8 cellular contexts compared by ENCODE assay signal in genomic region chr1:37475380-37476086, GRCh38. TPM values are rescaled to one million over a fixed set of nuclear protein-coding genes. Genes with fewer than 3 reads are reported as not detected.
DNase-seq lines count a peak whose midpoint lies in the region; ATAC-seq and TF ChIP-seq lines count a peak whose summit lies in the region.

No MANE protein-coding gene starts in this region.

- H3K9ac ChIP-seq in PC-3 (ENCODE audit: low read length): peak overlapping the region; percentile 89

- peak overlapping the region; percentile 78 to 86 (median 85) for H3K4me3 Mint-ChIP-seq in nephron

- H3K36me3 ChIP-seq in PC-3 (ENCODE audit: low read depth, low read length): peaks cover 21% of the 10 kb centered on the region
- no peaks in the 10 kb centered on the region for H3K36me3 ChIP-seq in ectodermal cell (ENCODE audit: control insufficient read depth, insufficient read depth, low read length)

- H3K27ac ChIP-seq in PC-3 (ENCODE audit: low read length) (peak overlapping the region; percentile 97), ectodermal cell (ENCODE audit: insufficient read depth, low read depth, low read length, poor library complexity, severe bottlenecking) (no peak overlapping the region)

- 92 to 93% methylated on average over 24 of the region's 24 CpGs for whole genome bisulfite sequencing in ectodermal cell, 2 experiments

- no peak overlapping the region for H2AFZ ChIP-seq in PC-3 (ENCODE audit: low read length)

- intact Hi-C loops in PC-3 (cut with micrococcal nuclease): loop anchor here (5.0 kb wide), 1 partner anchor 62 kb away; no protein-coding TSS in a partner anchor

- peak; percentile 66 for DNase-seq in COLO668 (lab: John Stamatoyannopoulos, UW; ENCODE audit: unreplicated experiment)
- DNase-seq in PC-3: peak; percentile 35
- DNase-seq in NCI-H1105 treated with DMSO at 0.1 percent for 48 hours (lab: John Stamatoyannopoulos, UW): no peak
- DNase-seq in activated CD4-positive, CD25-positive, alpha-beta regulatory T cell (lab: John Stamatoyannopoulos, UW): no peak
- DNase-seq in DMS 273 treated with DMSO at 0.1 percent for 48 hours (lab: John Stamatoyannopoulos, UW): no peak

- no peak overlapping the region for H3K27ac Mint-ChIP-seq in nephron

- H3K4me3 ChIP-seq in PC-3 (ENCODE audit: low read length) (peak overlapping the region; percentile 71), ectodermal cell (ENCODE audit: insufficient read depth, low read depth, low read length) (peak overlapping the region; percentile 52)

- H3K9me3 ChIP-seq in PC-3 (ENCODE audit: low read length) (no peaks in the 10 kb centered on the region), ectodermal cell (ENCODE audit: control insufficient read depth, low read length) (no peaks in the 10 kb centered on the region)

- no TSS peak for BruUV-seq in PC-3 (replicated peaks; lab: Mats Ljungman, UMichigan)

- H3K79me2 ChIP-seq in PC-3 (ENCODE audit: low read length): peaks cover 79% of the 10 kb centered on the region

- peaks cover 44% of the 10 kb centered on the region for H3K4me1 Mint-ChIP-seq in nephron

- ATAC-seq in PC-3 (no peak), HG02763 (IDR thresholded peaks at IDR 0.05; ENCODE audit: unreplicated experiment) (no peak)

- H3K9me3 Mint-ChIP-seq in nephron: no peaks in the 10 kb centered on the region

- H4K20me1 ChIP-seq in PC-3 (ENCODE audit: low read length): peaks cover 16% of the 10 kb centered on the region

- H3K27me3 ChIP-seq in PC-3 (ENCODE audit: low read length): no peaks in the 10 kb centered on the region
- peaks cover 38% of the 10 kb centered on the region for H3K27me3 ChIP-seq in ectodermal cell (ENCODE audit: control insufficient read depth, insufficient read depth, low read length, poor library complexity, severe bottlenecking)

- no peak for TF ChIP-seq CTCF in PC-3 (conservative IDR thresholded peaks at IDR 0.05; ENCODE audit: low read depth, low read length)
- TF ChIP-seq CTCF in nephron (IDR thresholded peaks at IDR 0.05; ENCODE audit: unreplicated experiment in 3 of 3): no peak

- H3K9me2 ChIP-seq in PC-3 (replicated peaks; ENCODE audit: low read length): no peaks in the 10 kb centered on the region

- H3K27me3 Mint-ChIP-seq in nephron (ENCODE audit: low read depth): peaks cover 31% of the 10 kb centered on the region

- CTCF ChIA-PET in PC-3 (lab: Charles Lee): interaction anchor here (0.6 kb wide), 1 partner anchor 90 kb away, joined by 4 read pairs; no protein-coding TSS in a partner anchor

- no peaks in the 10 kb centered on the region for H3K36me3 Mint-ChIP-seq in nephron (ENCODE audit: low read depth)

- POLR2A ChIA-PET in PC-3 (lab: Charles Lee; ENCODE audit: unreplicated experiment): interaction anchor here (0.6 to 1.9 kb wide), 4 partner anchors 20 to 1089 kb away, joined by 3 to 12 read pairs (median 4); no protein-coding TSS in a partner anchor

- H3F3A ChIP-seq in PC-3 (ENCODE audit: low read length, unreplicated experiment): no peaks in the 10 kb centered on the region

- H3K4me2 ChIP-seq in PC-3 (ENCODE audit: low read length): peak overlapping the region; percentile 100

- H3K4me1 ChIP-seq in PC-3 (ENCODE audit: insufficient read depth, low read length) (peaks cover 67% of the 10 kb centered on the region), ectodermal cell (ENCODE audit: control insufficient read depth, insufficient read depth, low read length) (peaks cover 29% of the 10 kb centered on the region)

RNA-seq across cellular contexts. Expression of gene ZC3H12A, which starts 1.2 kb away (rescaled TPM):
- 45.3 and 65.1 TPM in 2 replicates for total RNA-seq in PC-3 (2014; rRNA removed)
- 4.4 TPM for polyA plus RNA-seq in ectodermal cell (2013, experiment 1 of 4)
- 2.3 TPM for polyA plus RNA-seq in ectodermal cell (2013, experiment 2 of 4)
- polyA plus RNA-seq in ectodermal cell (2013, experiment 3 of 4): 3.1 TPM
- 2.1 TPM for polyA plus RNA-seq in ectodermal cell (2013, experiment 4 of 4)

RNA-seq across cellular contexts. Expression of gene MEAF6, which starts 39.0 kb away (rescaled TPM):
- total RNA-seq in PC-3 (2014; rRNA removed): 87.0 and 90.9 TPM in 2 replicates
- 76.4 TPM for polyA plus RNA-seq in ectodermal cell (2013, experiment 1 of 4)
- polyA plus RNA-seq in ectodermal cell (2013, experiment 2 of 4): 71.4 TPM
- 65.0 TPM for polyA plus RNA-seq in ectodermal cell (2013, experiment 3 of 4)
- polyA plus RNA-seq in ectodermal cell (2013, experiment 4 of 4): 70.8 TPM

Comparison
In these comparisons a context has a peak if more than half of its experiments do, and no peak if none do; other contexts are left out.
1. DNase-seq: peak in COLO668 (single experiment) and PC-3 (single experiment); none in NCI-H1105 treated with DMSO at 0.1 percent for 48 hours (single experiment), activated CD4-positive, CD25-positive, alpha-beta regulatory T cell (0 of 4) and DMS 273 treated with DMSO at 0.1 percent for 48 hours (single experiment).